In genomic region chr14:59187802-59188460, GRCh38 we compare ENCODE assay signal across 8 cellular contexts. TPM values are rescaled to one million over a fixed set of nuclear protein-coding genes. Genes with fewer than 3 reads are reported as not detected.
DNase-seq lines count a peak whose midpoint lies in the region; ATAC-seq and TF ChIP-seq lines count a peak whose summit lies in the region.

No MANE protein-coding gene starts in this region.

- 1% methylated on average over 43 of the region's 43 CpGs for WGBS in esophagus, 2 donors
- under 1% methylated on average over 43 of the region's 43 CpGs for WGBS in thymus

- peaks cover 13% of the 10 kb centered on the region for H4K20me1 ChIP-seq in neural cell (ENCODE audit: insufficient read depth)

- H3K9ac ChIP-seq in neural cell (ENCODE audit: low read length) = peak overlapping the region; percentile 98

- no peaks in the 10 kb centered on the region for H3K9me3 Mint-ChIP-seq in activated CD4-positive, alpha-beta memory T cell treated with anti-CD3 and anti-CD28 coated beads for 36 hours

- H3K27ac Mint-ChIP-seq in activated CD4-positive, alpha-beta memory T cell treated with anti-CD3 and anti-CD28 coated beads for 36 hours = peak overlapping the region; percentile 72

- intact Hi-C loops in activated CD4-positive, alpha-beta memory T cell treated with anti-CD3 and anti-CD28 coated beads for 36 hours (cut with micrococcal nuclease) = loop anchor here (1.0 to 10.0 kb wide), 7 partner anchors 87 to 1061 kb away; partner anchors contain the start of genes GPR135, JKAMP, L3HYPDH and PPM1A

- H3K27me3 ChIP-seq in esophagus (ENCODE audit: control insufficient read depth in 1 of 2, insufficient read depth in 2 of 2, low read length in 2 of 2) (no peaks in the 10 kb centered on the region), neural cell (ENCODE audit: insufficient read depth, low read depth, low read length) (no peaks in the 10 kb centered on the region), thymus (ENCODE audit: control insufficient read depth, insufficient read depth) (peaks cover 2% of the 10 kb centered on the region)

- peaks cover 19% of the 10 kb centered on the region for H3F3A ChIP-seq in neural cell (ENCODE audit: insufficient read depth, low read length, poor library complexity, severe bottlenecking)

- H3K9me3 ChIP-seq in esophagus (ENCODE audit: control insufficient read depth in 2 of 2, insufficient read depth in 1 of 2, low read depth in 1 of 2, low read length in 1 of 2) = no peaks in the 10 kb centered on the region
- H3K9me3 ChIP-seq in neural cell (ENCODE audit: low read length) = no peaks in the 10 kb centered on the region
- H3K9me3 ChIP-seq in thymus (ENCODE audit: control insufficient read depth) = no peaks in the 10 kb centered on the region

- H3K36me3 ChIP-seq in esophagus (ENCODE audit: control insufficient read depth in 2 of 2, insufficient read depth in 2 of 2, low read length in 1 of 2) = no peaks in the 10 kb centered on the region
- H3K36me3 ChIP-seq in neural cell (ENCODE audit: insufficient read depth, low read length) = no peaks in the 10 kb centered on the region
- no peaks in the 10 kb centered on the region for H3K36me3 ChIP-seq in thymus (ENCODE audit: control insufficient read depth, insufficient read depth)

- TF ChIP-seq CTCF in neural cell (IDR thresholded peaks at IDR 0.05; ENCODE audit: poor library complexity, severe bottlenecking) = peak; percentile 20

- H3K79me2 ChIP-seq in neural cell (replicated peaks; ENCODE audit: insufficient read depth, low read length) = peaks cover 41% of the 10 kb centered on the region

- peak overlapping the region; percentile 93 for H3K4me3 Mint-ChIP-seq in activated CD4-positive, alpha-beta memory T cell treated with anti-CD3 and anti-CD28 coated beads for 36 hours

- POLR2A ChIA-PET in activated CD4-positive, alpha-beta memory T cell treated with anti-CD3 and anti-CD28 coated beads for 36 hours (lab: Charles Lee) = interaction anchor here (0.8 to 1.7 kb wide), 3 partner anchors 277 to 943 kb away, joined by 3 to 4 read pairs (median 3); partner anchors contain the start of genes GPR135 and PSMA3

- peaks cover 6% of the 10 kb centered on the region for H3K4me1 Mint-ChIP-seq in activated CD4-positive, alpha-beta memory T cell treated with anti-CD3 and anti-CD28 coated beads for 36 hours (ENCODE audit: low read depth)

- H3K9me2 ChIP-seq in neural cell (ENCODE audit: insufficient read depth, low read length) = no peaks in the 10 kb centered on the region

- TF ChIP-seq EP300 in neural cell (conservative IDR thresholded peaks at IDR 0.05; ENCODE audit: poor library complexity, severe bottlenecking) = peak; percentile 81

- H3K27ac ChIP-seq in esophagus (ENCODE audit: low read depth in 2 of 2, low read length in 1 of 2) (peak overlapping the region; percentile 81 to 92), neural cell (ENCODE audit: low read length) (peak overlapping the region; percentile 98), thymus (ENCODE audit: low read depth) (peak overlapping the region; percentile 79)

- H3K4me1 ChIP-seq in esophagus (ENCODE audit: control insufficient read depth in 2 of 2, insufficient read depth in 2 of 2, low read length in 1 of 2) (peaks cover 0 to 2% of the 10 kb centered on the region in 2 donors), thymus (ENCODE audit: control insufficient read depth, insufficient read depth, low read length) (peaks cover 10% of the 10 kb centered on the region)

- peak; percentile 2 for ATAC-seq in HG03039 (IDR thresholded peaks at IDR 0.05; ENCODE audit: unreplicated experiment)

- H3K27me3 Mint-ChIP-seq in activated CD4-positive, alpha-beta memory T cell treated with anti-CD3 and anti-CD28 coated beads for 36 hours = peaks cover 7% of the 10 kb centered on the region

- DNase-seq in SIG-M5 treated with dmso at 0.1 percent for 504 hours (lab: John Stamatoyannopoulos, UW; ENCODE audit: unreplicated experiment) (peak; percentile 30), SIG-M5 (lab: John Stamatoyannopoulos, UW) (no peak), NCI-H2227 (lab: John Stamatoyannopoulos, UW; ENCODE audit: unreplicated experiment) (peak; percentile 79)
- peak; percentile 52 for DNase-seq in activated CD4-positive, alpha-beta memory T cell treated with anti-CD3 and anti-CD28 coated beads for 36 hours

- H2AFZ ChIP-seq in neural cell (ENCODE audit: low read depth, low read length) = peak overlapping the region; percentile 43

- peak; percentile 59 for TF ChIP-seq RAD21 in neural cell (conservative IDR thresholded peaks at IDR 0.05)

- H3K4me3 ChIP-seq in esophagus (ENCODE audit: low read depth in 1 of 2, low read length in 2 of 2) = peak overlapping the region; percentile 66 to 69
- peak overlapping the region; percentile 89 for H3K4me3 ChIP-seq in neural cell (ENCODE audit: low read length)
- peak overlapping the region; percentile 66 for H3K4me3 ChIP-seq in thymus (ENCODE audit: low read length)

- H3K4me2 ChIP-seq in neural cell (ENCODE audit: low read length) = peak overlapping the region; percentile 56

- CTCF ChIA-PET in activated CD4-positive, alpha-beta memory T cell treated with anti-CD3 and anti-CD28 coated beads for 36 hours (lab: Charles Lee) = interaction anchor here (1.1 to 1.2 kb wide), 2 partner anchors 251 to 296 kb away, joined by 3 to 6 read pairs; partner anchors contain the start of genes JKAMP and L3HYPDH

- no peaks in the 10 kb centered on the region for H3K36me3 Mint-ChIP-seq in activated CD4-positive, alpha-beta memory T cell treated with anti-CD3 and anti-CD28 coated beads for 36 hours

TF ChIP-seq in neural cell, 6 proteins besides CTCF, POLR2A, EP300 and RAD21:
- TF ChIP-seq MXI1 (conservative IDR thresholded peaks at IDR 0.05; ENCODE audit: poor library complexity, severe bottlenecking) (peak; percentile 76), TAF1 (IDR thresholded peaks at IDR 0.05; ENCODE audit: low read depth) (peak; percentile 87), REST (IDR thresholded peaks at IDR 0.05; ENCODE audit: borderline replicate concordance) (peak; percentile 92), SMC3 (conservative IDR thresholded peaks at IDR 0.05; ENCODE audit: poor library complexity) (peak; percentile 60), EZH2 (IDR thresholded peaks at IDR 0.05; ENCODE audit: borderline replicate concordance, insufficient read depth, low read length, poor library complexity, severe bottlenecking) (no peak), POLR2AphosphoS5 (IDR thresholded peaks at IDR 0.05) (peak; percentile 80)

RNA-seq across cellular contexts. Expression of gene DAAM1, which starts 0.5 kb away (rescaled TPM):
- total RNA-seq in activated CD4-positive, alpha-beta memory T cell treated with anti-CD3 and anti-CD28 coated beads for 36 hours = 10 to 100 TPM in 1 of 2 experiments, 1 to 10 TPM in 1; 8.3 to 10.5 TPM
- 10 to 100 TPM; 21.7 to 32.7 TPM for polyA plus RNA-seq in esophagus
- polyA plus RNA-seq in neural cell = 156 and 161 TPM in 2 replicates
- polyA minus RNA-seq in neural cell = 214 and 322 TPM in 2 replicates
- polyA plus RNA-seq in thymus = 8.9 TPM
